Comparison of ENCODE assay signal across 8 cellular contexts in the genomic region with DNA sequence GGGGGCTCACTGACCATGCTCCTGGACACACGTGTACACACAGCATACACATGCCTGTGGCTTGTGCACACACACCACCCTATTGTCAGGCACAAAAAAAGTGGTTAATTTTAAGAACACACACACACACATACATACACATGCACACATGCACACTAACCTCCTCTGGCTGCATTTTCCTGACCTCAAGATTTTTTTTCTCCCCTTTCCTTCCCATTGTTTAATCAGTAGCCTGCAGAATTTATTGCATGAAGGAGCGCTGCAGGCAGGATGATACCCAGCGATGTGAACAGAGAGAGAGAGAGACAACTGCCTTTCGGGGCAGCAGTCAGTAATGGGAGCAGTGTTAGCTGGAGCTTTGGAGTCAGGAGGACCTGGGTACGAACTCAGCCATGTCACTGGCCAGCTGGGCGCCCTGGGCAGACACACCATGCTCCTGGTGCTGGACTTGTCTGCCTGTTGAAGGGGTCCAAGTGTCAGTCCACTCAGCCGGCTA. TPM values are rescaled to one million over a fixed set of nuclear protein-coding genes. Genes with fewer than 3 reads are reported as not detected.
DNase-seq lines count a peak whose midpoint lies in the region; ATAC-seq, FAIRE-seq and TF ChIP-seq lines count a peak whose summit lies in the region.

No MANE protein-coding gene starts in this region.

- peak; percentile 57 for FAIRE-seq in endothelial cell of umbilical vein (lab: Jason Lieb, UNC)

- TF ChIP-seq EP300 in ovary (IDR thresholded peaks at IDR 0.05), result no peak

- H3K4me3 ChIP-seq in DOHH2 (ENCODE audit: low read length) (peak overlapping the region; percentile 89), OCI-LY3 (ENCODE audit: low read length) (peak overlapping the region; percentile 99), endothelial cell of umbilical vein (replicated peaks in 1 of 3; ENCODE audit: insufficient read depth in 1 of 3, low read depth in 1 of 3, low read length in 3 of 3) (no peak overlapping the region), ovary (peak overlapping the region; percentile 45)

- H3K4me1 ChIP-seq in DOHH2 (ENCODE audit: control insufficient read depth, low read length) (peaks cover 41% of the 10 kb centered on the region), OCI-LY3 (ENCODE audit: low read length) (peaks cover 7% of the 10 kb centered on the region; the same call in 1 of the 2 replicates), endothelial cell of umbilical vein (ENCODE audit: control insufficient read depth, extremely low read depth, insufficient read depth, low read length) (peaks cover 49% of the 10 kb centered on the region), ovary (ENCODE audit: insufficient read depth) (peaks cover 13% of the 10 kb centered on the region)

- DNase-seq in endothelial cell of umbilical vein (ENCODE audit: low read depth, low spot score), result no peak
- no peak for DNase-seq in ovary
- no peak for DNase-seq in cortex of kidney (lab: John Stamatoyannopoulos, UW)

- H3K9me3 ChIP-seq in DOHH2 (ENCODE audit: control insufficient read depth, insufficient read depth, low read length) (no peaks in the 10 kb centered on the region), OCI-LY3 (ENCODE audit: insufficient read depth, low read length) (no peaks in the 10 kb centered on the region), endothelial cell of umbilical vein (replicated peaks; ENCODE audit: control insufficient read depth, insufficient read depth, low read length) (no peaks in the 10 kb centered on the region), ovary (no peaks in the 10 kb centered on the region)

- H3K4me2 ChIP-seq in DOHH2 (ENCODE audit: low read length) (peak overlapping the region; percentile 96), OCI-LY3 (ENCODE audit: low read length) (peak overlapping the region; percentile 98), endothelial cell of umbilical vein (ENCODE audit: insufficient read depth, low read length) (no peak overlapping the region)

- TF ChIP-seq CTCF in DOHH2 (IDR thresholded peaks at IDR 0.05; ENCODE audit: low read depth, low read length, poor library complexity, severe bottlenecking) (no peak), OCI-LY3 (IDR thresholded peaks at IDR 0.05; ENCODE audit: low read depth, low read length) (no peak), endothelial cell of umbilical vein (IDR thresholded peaks at IDR 0.05; ENCODE audit: extremely low read depth in 1 of 2, insufficient read depth in 1 of 2, low read depth in 1 of 2, low read length in 2 of 2) (no peak), ovary (IDR thresholded peaks at IDR 0.05) (no peak)

- no peak for TF ChIP-seq POLR2A in endothelial cell of umbilical vein (IDR thresholded peaks at IDR 0.05; ENCODE audit: low read depth, low read length)
- TF ChIP-seq POLR2A in ovary (IDR thresholded peaks at IDR 0.05), result no peak

- H3K9me1 ChIP-seq in endothelial cell of umbilical vein (replicated peaks; ENCODE audit: control insufficient read depth, extremely low read depth, insufficient read depth, low read length), result no peaks in the 10 kb centered on the region

- H3F3A ChIP-seq in DOHH2 (ENCODE audit: control insufficient read depth, insufficient read depth), result peaks cover 9% of the 10 kb centered on the region

- H3K79me2 ChIP-seq in DOHH2 (ENCODE audit: control insufficient read depth, low read length), result peaks cover 39% of the 10 kb centered on the region
- no peaks in the 10 kb centered on the region for H3K79me2 ChIP-seq in OCI-LY3 (ENCODE audit: low read length)
- no peaks in the 10 kb centered on the region for H3K79me2 ChIP-seq in endothelial cell of umbilical vein (ENCODE audit: control insufficient read depth, insufficient read depth, low read length)

- H3K27ac ChIP-seq in DOHH2 (ENCODE audit: low read depth, low read length) (no peak overlapping the region), OCI-LY3 (ENCODE audit: low read length) (no peak overlapping the region), endothelial cell of umbilical vein (ENCODE audit: insufficient read depth, low read depth, low read length) (no peak overlapping the region), ovary (peak overlapping the region; percentile 89 to 97)

- dilution Hi-C loops in endothelial cell of umbilical vein (cut with MboI; ENCODE audit: extremely low pct_ligation_motif_present, low sequenced_read_pairs), result no loop called here

- intact Hi-C loops in endothelial cell of umbilical vein (cut with micrococcal nuclease) (loop anchor here (1.0 kb wide), 1 partner anchor 77 kb away; no protein-coding TSS in a partner anchor), ovary (cut with DNase I) (loop anchor here in 3 of 4 donors (5.0 to 10.0 kb wide), 3 partner anchors 52 to 124 kb away; a partner anchor contains a TSS)

- H2AFZ ChIP-seq in OCI-LY3 (ENCODE audit: low read depth, low read length) (peak overlapping the region; percentile 20; the same call in 1 of the 2 replicates), endothelial cell of umbilical vein (ENCODE audit: low read depth, low read length) (peak overlapping the region; percentile 19)

- H4K20me1 ChIP-seq in DOHH2 (ENCODE audit: control insufficient read depth, insufficient read depth, low read depth, low read length), result no peaks in the 10 kb centered on the region
- no peaks in the 10 kb centered on the region for H4K20me1 ChIP-seq in OCI-LY3 (ENCODE audit: insufficient read depth, low read length)
- H4K20me1 ChIP-seq in endothelial cell of umbilical vein (replicated peaks; ENCODE audit: control insufficient read depth, extremely low read depth, insufficient read depth, low read length), result no peaks in the 10 kb centered on the region

- no peaks in the 10 kb centered on the region for H3K9me2 ChIP-seq in DOHH2 (replicated peaks; ENCODE audit: control insufficient read depth, low read length)

- ATAC-seq in GM18861 (IDR thresholded peaks at IDR 0.05; ENCODE audit: unreplicated experiment) (no peak), GM21576 (IDR thresholded peaks at IDR 0.05; ENCODE audit: unreplicated experiment) (no peak), HG02588 (IDR thresholded peaks at IDR 0.05; ENCODE audit: unreplicated experiment) (no peak)

- CTCF ChIA-PET in endothelial cell of umbilical vein (lab: Charles Lee), result interaction anchor here (0.7 to 2.5 kb wide), 5 partner anchors 16 to 191 kb away, joined by 3 to 11 read pairs (median 4); no protein-coding TSS in a partner anchor

- peak overlapping the region; percentile 90 for H3K9ac ChIP-seq in OCI-LY3 (ENCODE audit: low read length)
- no peak overlapping the region for H3K9ac ChIP-seq in endothelial cell of umbilical vein (replicated peaks; ENCODE audit: extremely low read depth, insufficient read depth, low read length)

- BruUV-seq in endothelial cell of umbilical vein (replicated peaks; lab: Mats Ljungman, UMichigan), result no TSS peak

- H3K27me3 ChIP-seq in DOHH2 (ENCODE audit: control insufficient read depth, low read length) (no peaks in the 10 kb centered on the region), OCI-LY3 (ENCODE audit: low read depth, low read length) (no peaks in the 10 kb centered on the region), endothelial cell of umbilical vein (ENCODE audit: control insufficient read depth in 2 of 2, insufficient read depth in 2 of 2, low read length in 2 of 2) (no peaks in the 10 kb centered on the region), ovary (no peaks in the 10 kb centered on the region)

- POLR2A ChIA-PET in endothelial cell of umbilical vein (lab: Charles Lee), result no interaction called here

- WGBS in ovary, 3 donors, result 52 to 61% (median 56%) methylated on average over 7 of the region's 7 CpGs

- H3K36me3 ChIP-seq in DOHH2 (ENCODE audit: control insufficient read depth, low read length), result peaks cover 29% of the 10 kb centered on the region
- no peaks in the 10 kb centered on the region for H3K36me3 ChIP-seq in OCI-LY3 (replicated peaks; ENCODE audit: low read depth, low read length)
- no peaks in the 10 kb centered on the region for H3K36me3 ChIP-seq in endothelial cell of umbilical vein (ENCODE audit: control insufficient read depth in 2 of 2, extremely low read depth in 1 of 2, insufficient read depth in 2 of 2, low read length in 2 of 2)
- H3K36me3 ChIP-seq in ovary, result no peaks in the 10 kb centered on the region

TF ChIP-seq in endothelial cell of umbilical vein, 7 proteins besides CTCF, POLR2A, EP300 and RAD21:
- no peak for TF ChIP-seq EZH2 (IDR thresholded peaks at IDR 0.05; ENCODE audit: borderline replicate concordance, low read depth, low read length, severe bottlenecking)
- TF ChIP-seq, protein P1, sequence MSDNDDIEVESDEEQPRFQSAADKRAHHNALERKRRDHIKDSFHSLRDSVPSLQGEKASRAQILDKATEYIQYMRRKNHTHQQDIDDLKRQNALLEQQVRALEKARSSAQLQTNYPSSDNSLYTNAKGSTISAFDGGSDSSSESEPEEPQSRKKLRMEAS (IDR thresholded peaks at IDR 0.05; ENCODE audit: insufficient read depth, insufficient read length), result no peak
- TF ChIP-seq FOS (IDR thresholded peaks at IDR 0.05; ENCODE audit: borderline replicate concordance, insufficient read depth, low read length), result no peak
- no peak for TF ChIP-seq POLR2AphosphoS5 (IDR thresholded peaks at IDR 0.05; ENCODE audit: insufficient read depth, low read depth, low read length)
- no peak for TF ChIP-seq JUN (IDR thresholded peaks at IDR 0.05; ENCODE audit: borderline replicate concordance, insufficient read depth, insufficient read length, low read depth)
- no peak for TF ChIP-seq GATA2 (IDR thresholded peaks at IDR 0.05; ENCODE audit: insufficient read depth, insufficient read length, low read depth, low read length)
TF ChIP-seq in endothelial cell of umbilical vein: peak in this region for 0.

RNA-seq across cellular contexts. Expression of a gene that starts 1.0 kb away (rescaled TPM):
- total RNA-seq in endothelial cell of umbilical vein (16.5 and 19.2 TPM in 2 replicates), ovary (10 to 100 TPM; 14.9 to 43.0 (median 23.8) TPM)
- polyA plus RNA-seq in endothelial cell of umbilical vein (17.1 and 18.1 TPM in 2 replicates), ovary (10 to 100 TPM; 19.2 to 26.0 TPM)
- 21.0 and 24.8 TPM in 2 replicates for polyA plus RNA-seq in endothelial cell of umbilical vein (2011; cell fraction: cytosol; rRNA removed)
- polyA plus RNA-seq in endothelial cell of umbilical vein (2011; cell fraction: nucleus; rRNA removed), result 12.4 and 13.2 TPM in 2 replicates
- polyA plus RNA-seq in endothelial cell of umbilical vein (2012), result 12.8 and 16.4 TPM in 2 replicates
- polyA minus RNA-seq in endothelial cell of umbilical vein, result 17.3 and 17.8 TPM in 2 replicates
- polyA minus RNA-seq in endothelial cell of umbilical vein (2011; cell fraction: cytosol; rRNA and poly(A)+ RNA removed), result 13.4 TPM
- polyA minus RNA-seq in endothelial cell of umbilical vein (2011; cell fraction: nucleus; rRNA and poly(A)+ RNA removed), result 6.3 and 8.6 TPM in 2 replicates

Comparison
In these comparisons a context has a peak if more than half of its experiments do, and no peak if none do; other contexts are left out.
1. H3K27ac ChIP-seq: peak in ovary (2 of 2); none in DOHH2 (single experiment), OCI-LY3 (single experiment) and endothelial cell of umbilical vein (single experiment).
2. H3K4me3 ChIP-seq: peak in DOHH2 (single experiment), OCI-LY3 (single experiment) and ovary (single experiment); none in endothelial cell of umbilical vein (0 of 3).